ENCODE assay signal across 8 cellular contexts in the genomic region with DNA sequence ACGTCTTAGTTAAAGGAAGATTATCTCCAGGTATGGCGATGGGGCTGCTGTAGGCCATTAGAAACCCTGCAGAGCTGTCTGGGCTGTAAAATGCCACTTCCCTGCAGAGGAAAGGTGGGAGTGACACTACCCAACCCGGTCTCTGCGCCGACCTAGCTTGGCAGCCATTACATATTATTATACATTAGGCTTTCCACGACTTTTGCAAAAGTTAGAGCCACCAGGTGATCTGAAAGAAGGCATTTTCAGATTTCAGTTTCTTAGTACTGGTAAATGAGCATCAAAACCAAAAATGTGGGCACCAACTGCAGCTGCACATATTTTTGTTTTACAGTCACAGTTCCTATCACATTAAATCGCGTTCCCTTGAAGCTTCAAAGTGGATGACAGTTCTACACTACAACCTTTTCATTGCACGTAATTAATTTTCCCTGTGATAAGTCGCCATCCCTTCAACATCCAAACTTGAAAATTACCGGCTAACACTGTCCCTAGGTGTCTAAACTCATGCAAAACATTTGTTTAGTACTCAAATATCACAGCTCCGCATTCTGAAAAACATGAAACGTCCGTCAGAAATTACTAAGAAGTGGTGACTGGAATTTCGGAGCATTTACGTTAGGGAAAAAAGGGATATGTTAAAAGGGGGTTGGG.
A peak's percentile ranks its signal among the peaks of the same experiment; 100 is the strongest.
DNase-seq lines count a peak whose midpoint lies in the region; ATAC-seq lines count a peak whose summit lies in the region.

No MANE protein-coding gene starts in this region.

- 48% methylated on average over 16 of the region's 16 CpGs for WGBS in right cardiac atrium

- no peak overlapping the region for H3K27ac ChIP-seq in right cardiac atrium (ENCODE audit: low read length)

- H3K27ac Mint-ChIP-seq in activated CD8-positive, alpha-beta memory T cell treated with anti-CD3 and anti-CD28 coated beads, Interleukin-2, amount 10 ng/mL, durations not matched to agents 7 days and 5 days = peak overlapping the region; percentile 85

- H3K27me3 ChIP-seq in right cardiac atrium (ENCODE audit: control insufficient read depth, insufficient read depth) = no peaks in the 10 kb centered on the region

- no peaks in the 10 kb centered on the region for H3K9me3 ChIP-seq in right cardiac atrium (ENCODE audit: control insufficient read depth, low read length)

- DNase-seq in activated CD8-positive, alpha-beta memory T cell treated with anti-CD3 and anti-CD28 coated beads, Interleukin-2, amount 10 ng/mL, durations not matched to agents 7 days and 5 days = no peak
- no peak for DNase-seq in activated CD8-positive, alpha-beta memory T cell treated with anti-CD3 and anti-CD28 coated beads, Interleukin-2, amount 50 U/mL, for 4 hours
- DNase-seq in SW480 (ENCODE audit: low spot score) = peak; percentile 44
- no peak for DNase-seq in right cardiac atrium
- peak; percentile 81 for DNase-seq in superior temporal gyrus (ENCODE audit: extremely low spot score)
- no peak for DNase-seq in NCI-H1436 (lab: John Stamatoyannopoulos, UW)

- no peaks in the 10 kb centered on the region for H3K36me3 Mint-ChIP-seq in activated CD8-positive, alpha-beta memory T cell treated with anti-CD3 and anti-CD28 coated beads, Interleukin-2, amount 10 ng/mL, durations not matched to agents 7 days and 5 days

- H3K4me1 Mint-ChIP-seq in activated CD8-positive, alpha-beta memory T cell treated with anti-CD3 and anti-CD28 coated beads, Interleukin-2, amount 10 ng/mL, durations not matched to agents 7 days and 5 days = peaks cover 54% of the 10 kb centered on the region

- H3K4me3 Mint-ChIP-seq in activated CD8-positive, alpha-beta memory T cell treated with anti-CD3 and anti-CD28 coated beads, Interleukin-2, amount 10 ng/mL, durations not matched to agents 7 days and 5 days = peak overlapping the region; percentile 79

- H3K9me3 Mint-ChIP-seq in activated CD8-positive, alpha-beta memory T cell treated with anti-CD3 and anti-CD28 coated beads, Interleukin-2, amount 10 ng/mL, durations not matched to agents 7 days and 5 days (ENCODE audit: low read depth) = no peaks in the 10 kb centered on the region

- no peaks in the 10 kb centered on the region for H3K4me1 ChIP-seq in right cardiac atrium (ENCODE audit: control insufficient read depth, insufficient read depth, low read length)

- intact Hi-C loops in right cardiac atrium (cut with DNase I) = no loop called here

- no peak for ATAC-seq in activated CD8-positive, alpha-beta memory T cell treated with anti-CD3 and anti-CD28 coated beads, Interleukin-2, amount 10 ng/mL, durations not matched to agents 7 days and 5 days
- ATAC-seq in right cardiac atrium (no peak), GM21717 (IDR thresholded peaks at IDR 0.05; ENCODE audit: unreplicated experiment) (no peak), GM21576 (IDR thresholded peaks at IDR 0.05; ENCODE audit: unreplicated experiment) (no peak)

- peak overlapping the region; percentile 65 for H3K4me3 ChIP-seq in right cardiac atrium (ENCODE audit: low read length)

- H3K27me3 Mint-ChIP-seq in activated CD8-positive, alpha-beta memory T cell treated with anti-CD3 and anti-CD28 coated beads, Interleukin-2, amount 10 ng/mL, durations not matched to agents 7 days and 5 days = no peaks in the 10 kb centered on the region

- CTCF ChIA-PET in activated CD8-positive, alpha-beta memory T cell treated with anti-CD3 and anti-CD28 coated beads, Interleukin-2, amount 10 ng/mL, durations not matched to agents 7 days and 5 days (lab: Charles Lee) = interaction anchor here (0.6 to 5.7 kb wide), 8 partner anchors 10 to 147 kb away, joined by 3 to 48 read pairs (median 6); no protein-coding TSS in a partner anchor

Comparison
In these comparisons a context has a peak if more than half of its experiments do, and no peak if none do; other contexts are left out.
1. DNase-seq: peak in SW480 (single experiment) and superior temporal gyrus (single experiment); none in activated CD8-positive, alpha-beta memory T cell treated with anti-CD3 and anti-CD28 coated beads, Interleukin-2, amount 10 ng/mL, durations not matched to agents 7 days and 5 days (single experiment), activated CD8-positive, alpha-beta memory T cell treated with anti-CD3 and anti-CD28 coated beads, Interleukin-2, amount 50 U/mL, for 4 hours (single experiment), right cardiac atrium (0 of 3) and NCI-H1436 (single experiment).